In genomic region chr16:2963611-2964415, GRCh38 we compare ENCODE assay signal across 8 cellular contexts. TPM values are rescaled to one million over a fixed set of nuclear protein-coding genes. Genes with fewer than 3 reads are reported as not detected.
A peak's percentile ranks its signal among the peaks of the same experiment; 100 is the strongest.
DNase-seq lines count a peak whose midpoint lies in the region; ATAC-seq and TF ChIP-seq lines count a peak whose summit lies in the region.

TSS of gene KREMEN2 (plus strand) at chr16:2964275. CDS start at chr16:2964521, 246 bp downstream.

- H3K4me3 ChIP-seq in GM06990 (replicated peaks; ENCODE audit: low read depth, low read length) = peak within 1 kb of the TSS; percentile 62
- H3K4me3 ChIP-seq in iPS-15b (ENCODE audit: low read depth, low read length) = peak within 1 kb of the TSS; percentile 77

- peak; percentile 4 for ATAC-seq in stimulated activated effector memory CD8-positive, alpha-beta T cell treated with anti-CD3 and anti-CD28 coated beads, Interleukin-12 subunit alpha, Interleukin-12 subunit beta, amount 100 ng/mL, for 72 hours
- ATAC-seq in HG03159 (IDR thresholded peaks at IDR 0.05; ENCODE audit: unreplicated experiment) (no peak), HG03354 (IDR thresholded peaks at IDR 0.05; ENCODE audit: poor library complexity, severe bottlenecking, unreplicated experiment) (no peak)

- peaks cover 8% of the 10 kb centered on the region for H3K36me3 Mint-ChIP-seq in stimulated activated effector memory CD8-positive, alpha-beta T cell treated with anti-CD3 and anti-CD28 coated beads, Interleukin-12 subunit alpha, Interleukin-12 subunit beta, amount 100 ng/mL, for 72 hours

- H3K4me3 Mint-ChIP-seq in stimulated activated effector memory CD8-positive, alpha-beta T cell treated with anti-CD3 and anti-CD28 coated beads, Interleukin-12 subunit alpha, Interleukin-12 subunit beta, amount 100 ng/mL, for 72 hours = peak within 1 kb of the TSS; percentile 73

- no peak for TF ChIP-seq CTCF in GM06990 (IDR thresholded peaks at IDR 0.05; ENCODE audit: insufficient read depth, low read length, poor library complexity, severe bottlenecking)

- H3K36me3 ChIP-seq in GM06990 (ENCODE audit: control insufficient read depth, insufficient read depth, low read length) (no peaks in the 10 kb centered on the region), iPS-15b (ENCODE audit: control insufficient read depth, insufficient read depth, low read length) (no peaks in the 10 kb centered on the region)

- H3K27ac Mint-ChIP-seq in stimulated activated effector memory CD8-positive, alpha-beta T cell treated with anti-CD3 and anti-CD28 coated beads, Interleukin-12 subunit alpha, Interleukin-12 subunit beta, amount 100 ng/mL, for 72 hours = no peak within 1 kb of the TSS

- H3K27me3 ChIP-seq in GM06990 (replicated peaks; ENCODE audit: control insufficient read depth, insufficient read depth, low read length) = no peaks in the 10 kb centered on the region
- peaks cover 4% of the 10 kb centered on the region for H3K27me3 ChIP-seq in iPS-15b (ENCODE audit: control insufficient read depth, insufficient read depth, low read length)

- H3K4me1 Mint-ChIP-seq in stimulated activated effector memory CD8-positive, alpha-beta T cell treated with anti-CD3 and anti-CD28 coated beads, Interleukin-12 subunit alpha, Interleukin-12 subunit beta, amount 100 ng/mL, for 72 hours = peaks cover 41% of the 10 kb centered on the region

- H3K9me3 Mint-ChIP-seq in stimulated activated effector memory CD8-positive, alpha-beta T cell treated with anti-CD3 and anti-CD28 coated beads, Interleukin-12 subunit alpha, Interleukin-12 subunit beta, amount 100 ng/mL, for 72 hours = no peaks in the 10 kb centered on the region

- peaks cover 3% of the 10 kb centered on the region for H3K4me1 ChIP-seq in iPS-15b (ENCODE audit: control insufficient read depth, insufficient read depth, low read length)

- peak within 1 kb of the TSS; percentile 47 for H3K9ac ChIP-seq in iPS-15b (ENCODE audit: low read depth, low read length)

- H3K9me3 ChIP-seq in iPS-15b (ENCODE audit: control insufficient read depth, insufficient read depth, low read length) = no peaks in the 10 kb centered on the region

- DNase-seq in A172 (ENCODE audit: low spot score) (peak; percentile 55), GM06990 (ENCODE audit: extremely low read depth, insufficient read length) (peak; percentile 79), NCI-H2227 treated with DMSO at 0.1 percent for 48 hours (lab: John Stamatoyannopoulos, UW) (peak; percentile 77)
- DNase-seq in activated T-cell treated with anti-CD3 and anti-CD28 coated beads, Interleukin-2, amount 50 U/mL, for 1 hour = peak; percentile 51
- peak in 1 of 2 donors; percentile 68 for DNase-seq in stimulated activated effector memory CD8-positive, alpha-beta T cell treated with anti-CD3 and anti-CD28 coated beads, Interleukin-12 subunit alpha, Interleukin-12 subunit beta, amount 100 ng/mL, for 72 hours (ENCODE audit: low spot score in 2 of 2)

RNA-seq across cellular contexts. Expression of gene KREMEN2, which starts in this region (rescaled TPM):
- total RNA-seq in A172 (2014; rRNA removed; shearing (Covaris generic)) = 1.7 and 3.5 TPM in 2 replicates
